Comparison of ENCODE assay signal across 1 cellular context in genomic region chr5:181282874-181283273, GRCh38.
TF ChIP-seq lines count a peak whose summit lies in the region.

No MANE protein-coding gene starts in this region.

TF ChIP-seq in neural cell, 6 proteins besides CTCF, POLR2A, EP300 and RAD21:
- TF ChIP-seq EZH2 (IDR thresholded peaks at IDR 0.05; ENCODE audit: borderline replicate concordance, insufficient read depth, low read length, poor library complexity, severe bottlenecking) (no peak), SMC3 (conservative IDR thresholded peaks at IDR 0.05; ENCODE audit: poor library complexity) (no peak), REST (IDR thresholded peaks at IDR 0.05; ENCODE audit: borderline replicate concordance) (no peak), POLR2AphosphoS5 (IDR thresholded peaks at IDR 0.05) (no peak), MXI1 (conservative IDR thresholded peaks at IDR 0.05; ENCODE audit: poor library complexity, severe bottlenecking) (no peak), TAF1 (IDR thresholded peaks at IDR 0.05; ENCODE audit: low read depth) (no peak)
TF ChIP-seq in neural cell: peak in this region for 0.
